ENCODE assay signal across 8 cellular contexts in genomic region chrX:74536142-74537010, GRCh38.
DNase-seq lines count a peak whose midpoint lies in the region; ATAC-seq, FAIRE-seq and TF ChIP-seq lines count a peak whose summit lies in the region.

No MANE protein-coding gene starts in this region.

- FAIRE-seq in small intestine (lab: Jason Lieb, UNC): no peak

- peak; percentile 43 for DNase-seq in NCI-H2171 (lab: John Stamatoyannopoulos, UW)
- DNase-seq in WTC11 (ENCODE audit: low spot score): peak; percentile 58
- peak; percentile 35 for DNase-seq in dedifferentiated amniotic fluid mesenchymal stem cell (ENCODE audit: extremely low spot score)
- no peak for DNase-seq in kidney epithelial cell (ENCODE audit: low read depth)
- DNase-seq in small intestine: peak; percentile 55

- H3K4me3 Mint-ChIP-seq in WTC11: peak overlapping the region; percentile 66

- no peaks in the 10 kb centered on the region for H3K36me3 ChIP-seq in kidney epithelial cell (ENCODE audit: control insufficient read depth, insufficient read depth, low read length)
- no peaks in the 10 kb centered on the region for H3K36me3 ChIP-seq in small intestine (ENCODE audit: control insufficient read depth in 2 of 2, insufficient read depth in 2 of 2, low read length in 2 of 2)

- POLR2A ChIA-PET in WTC11 (lab: Charles Lee): no interaction called here

- CTCF ChIA-PET in WTC11 (lab: Charles Lee): interaction anchor here (1.0 to 4.1 kb wide), 7 partner anchors 11 to 156 kb away, joined by 3 to 68 read pairs (median 5); partner anchors contain the start of gene SLC16A2

- H3K36me3 Mint-ChIP-seq in WTC11: peaks cover 7% of the 10 kb centered on the region

- no peaks in the 10 kb centered on the region for H3K4me1 ChIP-seq in small intestine (ENCODE audit: control insufficient read depth in 2 of 2, insufficient read depth in 1 of 2, low read depth in 1 of 2, low read length in 1 of 2)

- H3K27ac Mint-ChIP-seq in WTC11: no peak overlapping the region

- ATAC-seq in GM18498 (IDR thresholded peaks at IDR 0.05; ENCODE audit: unreplicated experiment): peak; percentile 77
- ATAC-seq in HG02938 (IDR thresholded peaks at IDR 0.05; ENCODE audit: unreplicated experiment): peak; percentile 65
- peak; percentile 55 for ATAC-seq in WTC11

- peaks cover 34% of the 10 kb centered on the region for H3K4me1 Mint-ChIP-seq in WTC11

- TF ChIP-seq CTCF in 22Rv1 (IDR thresholded peaks at IDR 0.05) (peak; percentile 12; the same call in 1 of the 2 replicates), WTC11 (IDR thresholded peaks at IDR 0.05) (no peak), kidney epithelial cell (IDR thresholded peaks at IDR 0.05; ENCODE audit: insufficient read depth, low read length, poor library complexity, severe bottlenecking) (peak; percentile 28)

- WGBS in small intestine, 3 donors: 0 to 32% (median 7%) methylated on average over 46 to 64 of the region's 64 CpGs

- no peaks in the 10 kb centered on the region for H3K9me3 Mint-ChIP-seq in WTC11

- peak overlapping the region; percentile 76 for H3K27ac ChIP-seq in 22Rv1
- H3K27ac ChIP-seq in small intestine (ENCODE audit: low read depth in 1 of 2, low read length in 1 of 2): peak overlapping the region; percentile 56 to 92

- no peaks in the 10 kb centered on the region for H3K9me3 ChIP-seq in small intestine (ENCODE audit: control insufficient read depth, low read depth)

- H3K27me3 Mint-ChIP-seq in WTC11 (ENCODE audit: low read depth): no peaks in the 10 kb centered on the region; the same call in 1 of the 2 replicates

- no peaks in the 10 kb centered on the region for H3K27me3 ChIP-seq in kidney epithelial cell (ENCODE audit: control insufficient read depth, insufficient read depth, low read length)
- no peaks in the 10 kb centered on the region for H3K27me3 ChIP-seq in small intestine (ENCODE audit: control insufficient read depth in 2 of 2, insufficient read depth in 2 of 2, low read length in 2 of 2)

- H3K4me3 ChIP-seq in kidney epithelial cell (ENCODE audit: low read depth, low read length) (peak overlapping the region; percentile 42), small intestine (ENCODE audit: low read depth in 1 of 2, low read length in 2 of 2) (peak overlapping the region; percentile 45 to 49)

TF ChIP-seq in WTC11, 78 proteins besides CTCF, POLR2A, EP300 and RAD21:
- TF ChIP-seq CREM (CRISPR knock-in tag; IDR thresholded peaks at IDR 0.05): 0 out of 2 replicates have a peak, but pooled peaks have one; percentile 25
- TF ChIP-seq E2F5 (CRISPR knock-in tag; IDR thresholded peaks at IDR 0.05): peak; percentile 23; the same call in 1 of the 2 replicates
- no peak for TF ChIP-seq PRDM15 (CRISPR knock-in tag; IDR thresholded peaks at IDR 0.05)
TF ChIP-seq in WTC11: peak in this region for 2.
